Comparison of ENCODE assay signal across 22 cellular contexts in genomic region chrX:106711375-106711774, GRCh38. TPM values are rescaled to one million over a fixed set of nuclear protein-coding genes. Genes with fewer than 3 reads are reported as not detected.
"Had no signal": no experiment of that assay in that cellular context is flagged by ENCODE, and none has a peak within 500 bp of the region (broad histone marks: within the 10 kb centered on the region; RNA-seq: fewer than 3 reads in every experiment).

No MANE protein-coding gene starts in this region.

- H3K4me1 Mint-ChIP-seq: mesothelial cell of epicardium had no signal

- H3K27ac Mint-ChIP-seq: mesothelial cell of epicardium had no signal

- H3K27me3 ChIP-seq: foreskin keratinocyte, gastroesophageal sphincter had no signal

- H3K4me3 ChIP-seq: coronary artery, dorsolateral prefrontal cortex, esophagus muscularis mucosa, gastroesophageal sphincter, heart right ventricle, left lung, lower lobe of right lung, mucosa of descending colon had no signal

- H3K4me1 ChIP-seq: esophagus muscularis mucosa, gastroesophageal sphincter, heart right ventricle, left lung, lower lobe of right lung had no signal

- H3K4me3 Mint-ChIP-seq: mesothelial cell of epicardium had no signal

- ATAC-seq: foreskin keratinocyte, gastroesophageal sphincter, heart right ventricle, left cardiac atrium, left lung, left ventricle myocardium superior, lower lobe of right lung, mucosa of descending colon had no signal

- DNase-seq: dermis blood vessel endothelial cell; dorsolateral prefrontal cortex; effector CD4-positive, alpha-beta T cell; effector memory CD4-positive, alpha-beta T cell; foreskin keratinocyte; head of caudate nucleus; heart right ventricle; hippocampal formation; left cardiac atrium; left lung; left ventricle myocardium superior; lower lobe of right lung; mesenchymal stem cell; mucosa of descending colon had no signal

- H3K27ac ChIP-seq: coronary artery, dorsolateral prefrontal cortex, esophagus muscularis mucosa, foreskin keratinocyte, gastroesophageal sphincter, heart right ventricle, left lung, lower lobe of right lung had no signal

- FAIRE-seq: endothelial cell of umbilical vein, frontal cortex, islet of Langerhans, keratinocyte had no signal

- H3K36me3 ChIP-seq: esophagus muscularis mucosa, gastroesophageal sphincter, heart right ventricle, left lung, lower lobe of right lung had no signal

- H3K36me3 Mint-ChIP-seq: mesothelial cell of epicardium had no signal

- H3K9me3 ChIP-seq: esophagus muscularis mucosa, gastroesophageal sphincter, heart right ventricle, left lung, lower lobe of right lung, mucosa of descending colon had no signal

RNA-seq across cellular contexts. Expression of gene RNF128, which starts 15.1 kb away (rescaled TPM):
- total RNA-seq: endothelial cell of umbilical vein had no signal
- polyA plus RNA-seq: endothelial cell of umbilical vein had no signal
